In genomic region chr17:31623990-31624389, GRCh38 we compare ENCODE assay signal across 17 cellular contexts.
"Had no signal": no experiment of that assay in that cellular context is flagged by ENCODE, and none has a peak within 500 bp of the region (broad histone marks: within the 10 kb centered on the region; RNA-seq: fewer than 3 reads in every experiment).

No MANE protein-coding gene starts in this region.

- DNase-seq: effector CD8-positive, alpha-beta T cell; endodermal cell; foreskin fibroblast; gastrocnemius medialis; head of caudate nucleus; kidney; mesenchymal stem cell; naive thymus-derived CD4-positive, alpha-beta T cell; stimulated activated CD4-positive, alpha-beta T cell treated with anti-CD3 and anti-CD28 coated beads, Interleukin-12 subunit alpha, Interleukin-12 subunit beta, amount 100 ng/mL, for 4 hours; stimulated activated CD4-positive, alpha-beta T cell treated with anti-CD3 and anti-CD28 coated beads, Interleukin-1b, Interleukin-23, amount 100 ng/mL, for 48 hours; stimulated activated CD4-positive, alpha-beta T cell treated with anti-CD3 and anti-CD28 coated beads, Interleukin-4, amount 100 ng/mL, for 1 hour; stimulated activated CD8-positive, alpha-beta memory T cell treated with anti-CD3 and anti-CD28 coated beads, Interleukin-4, amount 100 ng/mL, for 48 hours; stimulated activated naive CD4-positive, alpha-beta T cell; stimulated activated naive CD8-positive, alpha-beta T cell treated with anti-CD3 and anti-CD28 coated beads, Interleukin-15, amount 100 ng/mL, for 72 hours; transverse colon; upper lobe of right lung; uterus had no signal
